1 cellular context compared by ENCODE assay signal in the genomic region with DNA sequence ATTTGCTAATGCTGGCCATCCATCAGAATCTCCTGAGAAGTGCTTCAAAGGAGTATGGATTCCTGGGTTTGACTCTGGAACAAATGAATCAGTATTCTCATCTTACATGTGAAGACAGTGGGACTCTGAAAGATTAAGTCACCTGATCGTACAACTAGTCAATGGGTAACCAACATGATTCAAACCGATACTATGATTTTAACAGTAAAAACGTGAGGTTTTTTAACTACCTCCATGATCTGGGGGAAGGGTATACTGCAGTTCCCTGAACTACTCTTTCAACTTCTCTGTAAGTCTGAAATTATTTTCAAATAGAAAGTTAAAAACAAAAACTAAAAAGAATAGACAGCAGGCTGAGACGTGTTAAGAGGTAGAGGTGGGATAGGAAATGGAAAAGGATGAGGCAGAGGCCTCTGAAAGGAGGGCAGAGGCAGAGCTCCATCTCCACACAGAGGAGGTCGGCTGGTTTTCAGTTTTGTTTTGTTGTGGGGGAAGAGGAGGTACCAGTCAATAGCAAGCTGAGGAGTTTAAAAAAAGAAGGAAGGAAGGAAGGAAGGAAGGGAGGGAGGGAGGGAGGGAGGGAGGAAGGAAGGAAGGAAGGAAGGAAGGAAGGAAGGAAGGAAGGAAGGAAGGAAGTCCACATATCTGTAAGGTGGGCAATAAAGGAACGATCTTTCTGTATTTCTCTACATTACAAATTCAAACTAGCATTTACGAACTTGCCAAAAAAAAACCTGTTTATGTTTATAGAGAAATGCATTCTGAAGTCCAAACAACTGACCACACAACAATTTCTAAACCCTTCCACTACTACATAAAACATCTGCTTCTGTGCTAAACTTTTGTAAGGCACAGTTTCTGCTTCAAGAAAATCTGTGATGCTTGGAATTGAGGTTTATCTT.
TF ChIP-seq lines count a peak whose summit lies in the region.

No MANE protein-coding gene starts in this region.

TF ChIP-seq in SK-N-SH treated with all-trans-retinoic acid at 6 μM for 48 hours, 23 proteins besides CTCF, POLR2A, EP300 and RAD21 (continued from another document):
- TF ChIP-seq, protein P1, sequence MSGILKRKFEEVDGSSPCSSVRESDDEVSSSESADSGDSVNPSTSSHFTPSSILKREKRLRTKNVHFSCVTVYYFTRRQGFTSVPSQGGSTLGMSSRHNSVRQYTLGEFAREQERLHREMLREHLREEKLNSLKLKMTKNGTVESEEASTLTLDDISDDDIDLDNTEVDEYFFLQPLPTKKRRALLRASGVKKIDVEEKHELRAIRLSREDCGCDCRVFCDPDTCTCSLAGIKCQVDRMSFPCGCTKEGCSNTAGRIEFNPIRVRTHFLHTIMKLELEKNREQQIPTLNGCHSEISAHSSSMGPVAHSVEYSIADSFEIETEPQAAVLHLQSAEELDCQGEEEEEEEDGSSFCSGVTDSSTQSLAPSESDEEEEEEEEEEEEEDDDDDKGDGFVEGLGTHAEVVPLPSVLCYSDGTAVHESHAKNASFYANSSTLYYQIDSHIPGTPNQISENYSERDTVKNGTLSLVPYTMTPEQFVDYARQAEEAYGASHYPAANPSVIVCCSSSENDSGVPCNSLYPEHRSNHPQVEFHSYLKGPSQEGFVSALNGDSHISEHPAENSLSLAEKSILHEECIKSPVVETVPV (CRISPR knock-in tag; IDR thresholded peaks at IDR 0.05): no peak
- TF ChIP-seq ZFP3 (CRISPR knock-in tag; IDR thresholded peaks at IDR 0.05): no peak
- TF ChIP-seq RARB (CRISPR knock-in tag; IDR thresholded peaks at IDR 0.05): no peak
